Comparison of ENCODE assay signal across 10 cellular contexts in the genomic region with DNA sequence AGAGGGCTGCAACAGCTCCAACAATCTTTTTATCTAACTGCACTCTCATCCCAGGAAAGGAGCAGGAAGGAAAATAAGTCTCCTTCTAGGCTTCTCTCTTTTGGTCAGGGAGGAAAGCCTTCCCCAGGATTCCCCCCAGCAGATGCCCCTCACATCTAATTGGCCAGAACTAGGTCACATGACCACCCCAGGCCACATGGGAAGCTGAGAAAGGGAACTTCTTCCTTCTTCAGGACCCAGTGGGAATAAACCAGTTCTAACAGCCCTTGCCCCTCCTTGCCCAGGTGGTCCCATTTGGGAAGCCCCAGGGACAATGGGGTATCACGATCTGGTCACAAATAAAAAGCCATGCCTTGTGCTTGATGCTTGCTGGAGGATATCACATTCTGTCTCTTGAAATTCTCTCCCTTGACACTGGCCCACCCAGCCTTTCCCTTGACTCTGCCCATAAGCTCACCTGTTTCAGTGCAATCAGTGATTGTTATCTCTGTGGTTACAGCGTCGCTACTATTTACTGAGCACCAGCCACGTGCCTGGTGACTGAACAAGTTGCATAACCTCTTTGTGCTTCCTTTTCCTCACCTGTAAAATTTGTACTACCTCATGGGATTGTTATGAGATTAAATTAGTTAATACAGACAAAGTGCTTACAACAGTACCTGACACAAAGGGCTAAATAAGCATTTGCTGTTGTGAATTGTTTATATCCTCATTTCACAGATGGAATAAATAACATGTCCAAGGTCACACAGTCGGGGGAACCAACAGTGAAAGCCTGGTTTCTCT. TPM values are rescaled to one million over a fixed set of nuclear protein-coding genes. Genes with fewer than 3 reads are reported as not detected.
DNase-seq lines count a peak whose midpoint lies in the region; ATAC-seq, FAIRE-seq and TF ChIP-seq lines count a peak whose summit lies in the region.
"Had no signal": no experiment of that assay in that cellular context is flagged by ENCODE, and none has a peak within 500 bp of the region (broad histone marks: within the 10 kb centered on the region; RNA-seq: fewer than 3 reads in every experiment).

No MANE protein-coding gene starts in this region.

- peaks cover 15% of the 10 kb centered on the region for H3K4me1 Mint-ChIP-seq in stimulated activated memory B cell treated with anti-CD40 and anti-IgM and Interleukin-4, amounts not matched to agents 10 μg/mL and 1 μg/mL and 100 μg/mL, for 72 hours

- CTCF ChIA-PET in GM12878 (lab: Yijun Ruan, JAX) = interaction anchor here (0.6 to 4.2 kb wide), 7 partner anchors 17 to 148 kb away, joined by 3 to 29 read pairs (median 3); no protein-coding TSS in a partner anchor

- no peak for TF ChIP-seq EP300 in GM12878 (IDR thresholded peaks at IDR 0.05; ENCODE audit: borderline replicate concordance in 1 of 2, control insufficient read depth in 1 of 2, low read depth in 2 of 2, low read length in 2 of 2)

- SMC1A ChIA-PET in GM12878 (lab: Charles Lee; ENCODE audit: uncharacterized antibody, unreplicated experiment) = interaction anchor here (0.9 to 3.1 kb wide), 4 partner anchors 21 to 83 kb away, joined by 3 to 17 read pairs (median 4); no protein-coding TSS in a partner anchor

- no peak for TF ChIP-seq CTCF in GM12878 (IDR thresholded peaks at IDR 0.05 in 2 of 3, conservative IDR thresholded peaks at IDR 0.05 in 1 of 3; ENCODE audit: control insufficient read depth in 2 of 3, extremely low read depth in 1 of 3, insufficient read depth in 1 of 3, low read depth in 3 of 3, low read length in 3 of 3)

- in situ Hi-C loops in GM12878 (cut with MboI) = no loop called here

- POLR2A ChIA-PET in GM12878 (lab: Charles Lee) = interaction anchor here (0.8 kb wide), 1 partner anchor 24 kb away, joined by 7 read pairs; no protein-coding TSS in a partner anchor

- RAD21 ChIA-PET in GM12878 (lab: Charles Lee; ENCODE audit: unreplicated experiment) = interaction anchor here (1.3 kb wide), 1 partner anchor 82 kb away, joined by 4 read pairs; no protein-coding TSS in a partner anchor

- TF ChIP-seq RAD21 in GM12878 (IDR thresholded peaks at IDR 0.05; ENCODE audit: insufficient read depth, low read depth, low read length) = no peak

- no peak overlapping the region for H3K27ac Mint-ChIP-seq in stimulated activated memory B cell treated with anti-CD40 and anti-IgM and Interleukin-4, amounts not matched to agents 10 μg/mL and 1 μg/mL and 100 μg/mL, for 72 hours

- 32% methylated on average over 5 of the region's 5 CpGs for WGBS in GM12878 (ENCODE audit: insufficient coverage, insufficient replicate concordance, low lambda C conversion rate, missing lambda C conversion rate)

- H3K79me2 ChIP-seq in GM12878 (ENCODE audit: control insufficient read depth, insufficient read depth, low read length) = no peaks in the 10 kb centered on the region

- H3K27me3 Mint-ChIP-seq in stimulated activated memory B cell treated with anti-CD40 and anti-IgM and Interleukin-4, amounts not matched to agents 10 μg/mL and 1 μg/mL and 100 μg/mL, for 72 hours = no peaks in the 10 kb centered on the region

- peak; percentile 81 for DNase-seq in DMS53 (lab: John Stamatoyannopoulos, UW)
- DNase-seq in DMS53 treated with DMSO at 0.1 percent for 48 hours (lab: John Stamatoyannopoulos, UW; ENCODE audit: unreplicated experiment) = no peak
- DNase-seq in NCI-H1436 (lab: John Stamatoyannopoulos, UW) = peak; percentile 32
- DNase-seq in GM12878 (ENCODE audit: low read depth, low spot score) = no peak
- DNase-seq: 8988T had no signal

- H3K9ac ChIP-seq in GM12878 (ENCODE audit: control insufficient read depth, insufficient read depth, low read length) = no peak overlapping the region
- no peak overlapping the region for H3K9ac ChIP-seq in muscle layer of colon (ENCODE audit: low read length)

- no peaks in the 10 kb centered on the region for H3K36me3 ChIP-seq in GM12878 (ENCODE audit: control insufficient read depth in 2 of 2, insufficient read depth in 2 of 2, low read length in 1 of 2)
- H3K36me3 ChIP-seq in muscle layer of colon (ENCODE audit: insufficient read depth, low read length) = no peaks in the 10 kb centered on the region

- intact Hi-C loops in GM12878 (cut with micrococcal nuclease; ENCODE audit: unreplicated experiment) = loop anchor here (5.0 kb wide), 1 partner anchor 212 kb away; no protein-coding TSS in a partner anchor

- H3K27ac ChIP-seq in GM12878 (ENCODE audit: control insufficient read depth, insufficient read depth) (no peak overlapping the region), muscle layer of colon (ENCODE audit: low read depth, low read length) (peak overlapping the region; percentile 54)
- H3K27ac ChIP-seq: coronary artery had no signal

- no peak for TF ChIP-seq POLR2A in GM12878 (IDR thresholded peaks at IDR 0.05; ENCODE audit: low read depth, low read length)

- H3K27me3 ChIP-seq in GM12878 (replicated peaks in 1 of 2; ENCODE audit: control insufficient read depth in 2 of 2, insufficient read depth in 2 of 2, low read length in 1 of 2) (no peaks in the 10 kb centered on the region), muscle layer of colon (ENCODE audit: control insufficient read depth in 1 of 2, insufficient read depth in 2 of 2, low read length in 2 of 2) (no peaks in the 10 kb centered on the region)

- H4K20me1 ChIP-seq in GM12878 (ENCODE audit: control insufficient read depth, insufficient read depth) = no peaks in the 10 kb centered on the region

- peak; percentile 31 for ATAC-seq in GM12878
- ATAC-seq in GM18868 (IDR thresholded peaks at IDR 0.05; ENCODE audit: unreplicated experiment) = no peak
- no peak for ATAC-seq in stimulated activated memory B cell treated with anti-CD40 and anti-IgM and Interleukin-4, amounts not matched to agents 10 μg/mL and 1 μg/mL and 100 μg/mL, for 72 hours
- no peak for ATAC-seq in HG03135 (IDR thresholded peaks at IDR 0.05; ENCODE audit: unreplicated experiment)

- no peaks in the 10 kb centered on the region for H3K9me3 ChIP-seq in GM12878 (replicated peaks; ENCODE audit: control insufficient read depth, insufficient read depth, low read length)
- no peaks in the 10 kb centered on the region for H3K9me3 ChIP-seq in muscle layer of colon (ENCODE audit: low read length)

- H3K4me3 ChIP-seq in GM12878 (no peak overlapping the region), muscle layer of colon (ENCODE audit: low read depth in 1 of 2, low read length in 2 of 2) (no peak overlapping the region)
- H3K4me3 ChIP-seq: coronary artery had no signal

- H3K4me3 Mint-ChIP-seq in stimulated activated memory B cell treated with anti-CD40 and anti-IgM and Interleukin-4, amounts not matched to agents 10 μg/mL and 1 μg/mL and 100 μg/mL, for 72 hours = no peak overlapping the region

- H3K4me1 ChIP-seq in GM12878 (ENCODE audit: control insufficient read depth, insufficient read depth, low read length) (peaks cover 9% of the 10 kb centered on the region; the same call in 1 of the 2 replicates), muscle layer of colon (ENCODE audit: insufficient read depth, low read length) (peaks cover 32% of the 10 kb centered on the region)

- FAIRE-seq in GM12878 (lab: Jason Lieb, UNC) = peak; percentile 35

- H2AFZ ChIP-seq in GM12878 (ENCODE audit: control insufficient read depth, low read depth, low read length) = no peak overlapping the region

- no peaks in the 10 kb centered on the region for H3K36me3 Mint-ChIP-seq in stimulated activated memory B cell treated with anti-CD40 and anti-IgM and Interleukin-4, amounts not matched to agents 10 μg/mL and 1 μg/mL and 100 μg/mL, for 72 hours

- no TSS peak for BruUV-seq in GM12878 (replicated peaks; lab: Mats Ljungman, UMichigan)

- no peak overlapping the region for H3K4me2 ChIP-seq in GM12878 (ENCODE audit: control insufficient read depth, insufficient read depth)

- H3K9me3 Mint-ChIP-seq in stimulated activated memory B cell treated with anti-CD40 and anti-IgM and Interleukin-4, amounts not matched to agents 10 μg/mL and 1 μg/mL and 100 μg/mL, for 72 hours = peaks cover 3% of the 10 kb centered on the region

TF ChIP-seq in GM12878, 131 proteins besides CTCF, POLR2A, EP300 and RAD21 (continues in another document):
- peak; percentile 74; the same call in 1 of the 2 replicates for TF ChIP-seq RAD51 (IDR thresholded peaks at IDR 0.05)
- 0 out of 2 replicates have a peak, but pooled peaks have one; percentile 6 for TF ChIP-seq RUNX3 (IDR thresholded peaks at IDR 0.05; ENCODE audit: low read length)

RNA-seq across cellular contexts. Expression of gene TACR2, which starts 9.0 kb away (rescaled TPM):
- not detected in 2 replicates for total RNA-seq in GM12878 (2013; cell fraction: nucleolus; rRNA removed)
- total RNA-seq in GM12878 (2014; rRNA removed) (not detected in 2 replicates), GM12878 (2014; rRNA removed; fragmentation: Illumina TruSeq; extraction: Trizol) (not detected in 2 replicates), GM12878 (2021) (not detected in 2 replicates)
- not detected for polyA plus RNA-seq in GM12878 (2011; ENCODE audit: low read depth)
- polyA plus RNA-seq in GM12878 (2011; rRNA removed) (not detected in 2 replicates), GM12878 (2014; fragmentation: Illumina TruSeq; extraction: Trizol) (not detected in 2 replicates), GM12878 (2014; fragmentation: Nextera tagmentation; extraction: Ambion mirVana) (not detected), GM12878 (2014; rRNA removed) (not detected in 2 replicates), GM12878 (2016; fragmentation: Nextera tagmentation; extraction: Ambion mirVana) (under 1 TPM in 1 of 2 experiments, not detected in 1; 0.11 TPM)
- polyA plus RNA-seq in GM12878 (2011; cell fraction: cytosol; rRNA removed) = not detected in 2 replicates
- not detected in 2 replicates for polyA plus RNA-seq in GM12878 (2011; cell fraction: nucleus; rRNA removed)
- 0.12 TPM in 1 of 2 replicates, not detected in the other for polyA plus RNA-seq in GM12878 (2012)
- not detected in 2 replicates for polyA minus RNA-seq in GM12878 (2011; rRNA and poly(A)+ RNA removed)
- not detected in 2 replicates for polyA minus RNA-seq in GM12878 (2011; cell fraction: cytosol; rRNA and poly(A)+ RNA removed)
- not detected in 2 replicates for polyA minus RNA-seq in GM12878 (2011; cell fraction: nucleus; rRNA and poly(A)+ RNA removed)

RNA-seq across cellular contexts. Expression of gene TSPAN15, which starts 25.6 kb away (rescaled TPM):
- 13.5 and 16.0 TPM in 2 replicates for total RNA-seq in GM12878 (2013; cell fraction: nucleolus; rRNA removed)
- total RNA-seq in GM12878 (2014; rRNA removed) (1.9 and 2.2 TPM in 2 replicates), GM12878 (2014; rRNA removed; fragmentation: Illumina TruSeq; extraction: Trizol) (1.3 and 1.8 TPM in 2 replicates), GM12878 (2021) (2.3 and 3.3 TPM in 2 replicates)
- 0.81 TPM for polyA plus RNA-seq in GM12878 (2011; ENCODE audit: low read depth)
- polyA plus RNA-seq in GM12878 (2011; rRNA removed) (6.2 and 8.5 TPM in 2 replicates), GM12878 (2014; fragmentation: Illumina TruSeq; extraction: Trizol) (1.4 and 2.7 TPM in 2 replicates), GM12878 (2014; fragmentation: Nextera tagmentation; extraction: Ambion mirVana) (not detected), GM12878 (2014; rRNA removed) (1.4 and 2.5 TPM in 2 replicates), GM12878 (2016; fragmentation: Nextera tagmentation; extraction: Ambion mirVana) (1 to 10 TPM; 2.2 to 2.8 TPM)
- polyA plus RNA-seq in GM12878 (2011; cell fraction: cytosol; rRNA removed) = 10.5 and 14.8 TPM in 2 replicates
- 11.7 and 12.8 TPM in 2 replicates for polyA plus RNA-seq in GM12878 (2011; cell fraction: nucleus; rRNA removed)
- 2.3 and 2.7 TPM in 2 replicates for polyA plus RNA-seq in GM12878 (2012)
- 16.0 and 19.2 TPM in 2 replicates for polyA minus RNA-seq in GM12878 (2011; rRNA and poly(A)+ RNA removed)
- polyA minus RNA-seq in GM12878 (2011; cell fraction: cytosol; rRNA and poly(A)+ RNA removed) = 2.6 and 2.9 TPM in 2 replicates
- polyA minus RNA-seq in GM12878 (2011; cell fraction: nucleus; rRNA and poly(A)+ RNA removed) = 6.2 and 9.1 TPM in 2 replicates

Comparison
In these comparisons a context has a peak if more than half of its experiments do, and no peak if none do; other contexts are left out.
1. DNase-seq: peak in DMS53 (single experiment) and NCI-H1436 (single experiment); none in DMS53 treated with DMSO at 0.1 percent for 48 hours (single experiment) and GM12878 (single experiment).